Comparison of ENCODE assay signal across 1 cellular context in the genomic region with DNA sequence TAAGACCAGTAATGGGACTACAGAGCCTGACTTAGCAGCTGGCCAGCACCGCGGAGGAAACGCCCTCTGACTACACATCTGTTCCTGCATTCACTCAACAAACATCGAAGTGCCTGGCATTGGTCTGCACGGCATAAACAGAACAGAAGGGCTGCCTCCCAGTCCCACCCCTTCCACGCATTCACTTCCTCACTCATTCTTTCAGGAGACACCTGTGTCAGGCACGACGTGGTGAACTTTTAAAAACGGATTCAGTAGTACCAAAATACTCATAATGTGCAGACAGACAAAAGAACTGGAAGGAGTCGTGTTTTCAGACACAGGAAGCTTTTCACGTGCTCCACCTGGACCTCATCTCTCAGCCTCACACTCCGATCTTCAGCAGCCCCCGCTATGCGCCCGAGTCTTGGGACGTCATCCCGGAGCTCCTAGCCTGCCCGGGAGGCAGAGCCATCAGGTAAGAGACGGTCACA.
TF ChIP-seq lines count a peak whose summit lies in the region.

No MANE protein-coding gene starts in this region.

TF ChIP-seq in GM23338, 12 proteins besides CTCF, POLR2A, EP300 and RAD21 (continued from another document):
- TF ChIP-seq, protein P1, sequence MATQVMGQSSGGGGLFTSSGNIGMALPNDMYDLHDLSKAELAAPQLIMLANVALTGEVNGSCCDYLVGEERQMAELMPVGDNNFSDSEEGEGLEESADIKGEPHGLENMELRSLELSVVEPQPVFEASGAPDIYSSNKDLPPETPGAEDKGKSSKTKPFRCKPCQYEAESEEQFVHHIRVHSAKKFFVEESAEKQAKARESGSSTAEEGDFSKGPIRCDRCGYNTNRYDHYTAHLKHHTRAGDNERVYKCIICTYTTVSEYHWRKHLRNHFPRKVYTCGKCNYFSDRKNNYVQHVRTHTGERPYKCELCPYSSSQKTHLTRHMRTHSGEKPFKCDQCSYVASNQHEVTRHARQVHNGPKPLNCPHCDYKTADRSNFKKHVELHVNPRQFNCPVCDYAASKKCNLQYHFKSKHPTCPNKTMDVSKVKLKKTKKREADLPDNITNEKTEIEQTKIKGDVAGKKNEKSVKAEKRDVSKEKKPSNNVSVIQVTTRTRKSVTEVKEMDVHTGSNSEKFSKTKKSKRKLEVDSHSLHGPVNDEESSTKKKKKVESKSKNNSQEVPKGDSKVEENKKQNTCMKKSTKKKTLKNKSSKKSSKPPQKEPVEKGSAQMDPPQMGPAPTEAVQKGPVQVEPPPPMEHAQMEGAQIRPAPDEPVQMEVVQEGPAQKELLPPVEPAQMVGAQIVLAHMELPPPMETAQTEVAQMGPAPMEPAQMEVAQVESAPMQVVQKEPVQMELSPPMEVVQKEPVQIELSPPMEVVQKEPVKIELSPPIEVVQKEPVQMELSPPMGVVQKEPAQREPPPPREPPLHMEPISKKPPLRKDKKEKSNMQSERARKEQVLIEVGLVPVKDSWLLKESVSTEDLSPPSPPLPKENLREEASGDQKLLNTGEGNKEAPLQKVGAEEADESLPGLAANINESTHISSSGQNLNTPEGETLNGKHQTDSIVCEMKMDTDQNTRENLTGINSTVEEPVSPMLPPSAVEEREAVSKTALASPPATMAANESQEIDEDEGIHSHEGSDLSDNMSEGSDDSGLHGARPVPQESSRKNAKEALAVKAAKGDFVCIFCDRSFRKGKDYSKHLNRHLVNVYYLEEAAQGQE (IDR thresholded peaks at IDR 0.05; ENCODE audit: unreplicated experiment), result no peak
- TF ChIP-seq EZH2 (IDR thresholded peaks at IDR 0.05; ENCODE audit: low read depth, unreplicated experiment) (no peak), ZNF114 (CRISPR knock-in tag; IDR thresholded peaks at IDR 0.05) (no peak), CREB1 (CRISPR knock-in tag; IDR thresholded peaks at IDR 0.05; ENCODE audit: low read depth) (no peak), POLR2AphosphoS5 (IDR thresholded peaks at IDR 0.05; ENCODE audit: low read depth) (no peak), STAT1 (IDR thresholded peaks at IDR 0.05; ENCODE audit: unreplicated experiment) (no peak), NANOG (IDR thresholded peaks at IDR 0.05; ENCODE audit: borderline replicate concordance) (no peak)
- TF ChIP-seq, protein P2, sequence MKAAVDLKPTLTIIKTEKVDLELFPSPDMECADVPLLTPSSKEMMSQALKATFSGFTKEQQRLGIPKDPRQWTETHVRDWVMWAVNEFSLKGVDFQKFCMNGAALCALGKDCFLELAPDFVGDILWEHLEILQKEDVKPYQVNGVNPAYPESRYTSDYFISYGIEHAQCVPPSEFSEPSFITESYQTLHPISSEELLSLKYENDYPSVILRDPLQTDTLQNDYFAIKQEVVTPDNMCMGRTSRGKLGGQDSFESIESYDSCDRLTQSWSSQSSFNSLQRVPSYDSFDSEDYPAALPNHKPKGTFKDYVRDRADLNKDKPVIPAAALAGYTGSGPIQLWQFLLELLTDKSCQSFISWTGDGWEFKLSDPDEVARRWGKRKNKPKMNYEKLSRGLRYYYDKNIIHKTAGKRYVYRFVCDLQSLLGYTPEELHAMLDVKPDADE (IDR thresholded peaks at IDR 0.05), result no peak
